ENCODE assay signal across 20 cellular contexts in genomic region chr5:138435943-138436342, GRCh38. TPM values are rescaled to one million over a fixed set of nuclear protein-coding genes. Genes with fewer than 3 reads are reported as not detected.
DNase-seq lines count a peak whose midpoint lies in the region; ATAC-seq and TF ChIP-seq lines count a peak whose summit lies in the region.
"Had no signal": no experiment of that assay in that cellular context is flagged by ENCODE, and none has a peak within 500 bp of the region (broad histone marks: within the 10 kb centered on the region; RNA-seq: fewer than 3 reads in every experiment).

No MANE protein-coding gene starts in this region.

- no peak for TF ChIP-seq CTCF in glutamatergic neuron (IDR thresholded peaks at IDR 0.05; ENCODE audit: partially characterized antibody, unreplicated experiment)
- no peak for TF ChIP-seq CTCF in spleen (IDR thresholded peaks at IDR 0.05 in 8 of 11, conservative IDR thresholded peaks at IDR 0.05 in 3 of 11)

- H3K27me3 Mint-ChIP-seq in activated naive CD4-positive, alpha-beta T cell treated with anti-CD3 and anti-CD28 coated beads, Interleukin-2, amount 50 U/mL, for 24 hours: no peaks in the 10 kb centered on the region
- H3K27me3 Mint-ChIP-seq in activated naive CD4-positive, alpha-beta T cell treated with anti-CD3 and anti-CD28 coated beads, Interleukin-2, amount 10 ng/mL, durations not matched to agents 7 days and 5 days: peaks cover 23% of the 10 kb centered on the region
- H3K27me3 Mint-ChIP-seq in glutamatergic neuron (ENCODE audit: unreplicated experiment): peaks cover 8% of the 10 kb centered on the region
- H3K27me3 Mint-ChIP-seq: CD4-positive, alpha-beta T cell had no signal

- no peak overlapping the region for H3K4me3 ChIP-seq in adipocyte (ENCODE audit: low read length)
- no peak overlapping the region for H3K4me3 ChIP-seq in subcutaneous abdominal adipose tissue (ENCODE audit: low read depth in 1 of 5, low read length in 5 of 5)
- no peak overlapping the region for H3K4me3 ChIP-seq in spleen
- H3K4me3 ChIP-seq: A549, GM23338 had no signal

- H3K4me3 Mint-ChIP-seq in activated naive CD4-positive, alpha-beta T cell treated with anti-CD3 and anti-CD28 coated beads, Interleukin-2, amount 50 U/mL, for 24 hours: no peak overlapping the region
- H3K4me3 Mint-ChIP-seq in activated naive CD4-positive, alpha-beta T cell treated with anti-CD3 and anti-CD28 coated beads, Interleukin-2, amount 10 ng/mL, durations not matched to agents 7 days and 5 days: no peak overlapping the region
- H3K4me3 Mint-ChIP-seq in glutamatergic neuron (ENCODE audit: unreplicated experiment): no peak overlapping the region
- H3K4me3 Mint-ChIP-seq: CD4-positive, alpha-beta T cell; GM23338 had no signal

- no peak for ATAC-seq in GM18907 (IDR thresholded peaks at IDR 0.05; ENCODE audit: unreplicated experiment)
- ATAC-seq: A549, GM23338 had no signal

- 84 to 92% (median 86%) methylated on average over 5 of the region's 5 CpGs for WGBS in spleen, 5 donors

- H3K27me3 ChIP-seq in adipocyte (replicated peaks; ENCODE audit: control insufficient read depth, insufficient read depth, low read length) (no peaks in the 10 kb centered on the region), subcutaneous abdominal adipose tissue (ENCODE audit: control insufficient read depth in 5 of 5, insufficient read depth in 4 of 5, low read length in 5 of 5) (no peaks in the 10 kb centered on the region), spleen (replicated peaks in 1 of 7) (peaks cover 0 to 26% (median 0%) of the 10 kb centered on the region in 7 donors)

- H3K27ac ChIP-seq in subcutaneous abdominal adipose tissue (ENCODE audit: low read depth, low read length): peak overlapping the region; percentile 73
- H3K27ac ChIP-seq in spleen: no peak overlapping the region
- H3K27ac ChIP-seq: 22Rv1, A549, C4-2B, HL-60 had no signal

- H3K9me3 Mint-ChIP-seq in activated naive CD4-positive, alpha-beta T cell treated with anti-CD3 and anti-CD28 coated beads, Interleukin-2, amount 50 U/mL, for 24 hours: no peaks in the 10 kb centered on the region
- no peaks in the 10 kb centered on the region for H3K9me3 Mint-ChIP-seq in activated naive CD4-positive, alpha-beta T cell treated with anti-CD3 and anti-CD28 coated beads, Interleukin-2, amount 10 ng/mL, durations not matched to agents 7 days and 5 days
- H3K9me3 Mint-ChIP-seq in glutamatergic neuron (ENCODE audit: unreplicated experiment): peaks cover 4% of the 10 kb centered on the region
- H3K9me3 Mint-ChIP-seq: CD4-positive, alpha-beta T cell; GM23338 had no signal

- CTCF ChIA-PET in activated naive CD4-positive, alpha-beta T cell treated with anti-CD3 and anti-CD28 coated beads, Interleukin-2, amount 10 ng/mL, durations not matched to agents 7 days and 5 days (lab: Charles Lee): interaction anchor here (2.9 kb wide), 1 partner anchor 12 kb away, joined by 9 read pairs; no protein-coding TSS in a partner anchor

- H3K36me3 Mint-ChIP-seq in activated naive CD4-positive, alpha-beta T cell treated with anti-CD3 and anti-CD28 coated beads, Interleukin-2, amount 50 U/mL, for 24 hours: peaks cover 12% of the 10 kb centered on the region
- peaks cover 31% of the 10 kb centered on the region for H3K36me3 Mint-ChIP-seq in activated naive CD4-positive, alpha-beta T cell treated with anti-CD3 and anti-CD28 coated beads, Interleukin-2, amount 10 ng/mL, durations not matched to agents 7 days and 5 days
- no peaks in the 10 kb centered on the region for H3K36me3 Mint-ChIP-seq in glutamatergic neuron (ENCODE audit: unreplicated experiment)

- H3K9me3 ChIP-seq in adipocyte (ENCODE audit: control insufficient read depth, low read length) (no peaks in the 10 kb centered on the region), subcutaneous abdominal adipose tissue (ENCODE audit: control insufficient read depth in 5 of 5, low read length in 5 of 5) (no peaks in the 10 kb centered on the region), spleen (no peaks in the 10 kb centered on the region)
- H3K9me3 ChIP-seq: A549, Caco-2 had no signal

- peaks cover 23% of the 10 kb centered on the region for H3K4me1 Mint-ChIP-seq in activated naive CD4-positive, alpha-beta T cell treated with anti-CD3 and anti-CD28 coated beads, Interleukin-2, amount 50 U/mL, for 24 hours
- peaks cover 14% of the 10 kb centered on the region for H3K4me1 Mint-ChIP-seq in activated naive CD4-positive, alpha-beta T cell treated with anti-CD3 and anti-CD28 coated beads, Interleukin-2, amount 10 ng/mL, durations not matched to agents 7 days and 5 days
- H3K4me1 Mint-ChIP-seq in glutamatergic neuron (ENCODE audit: low read depth, unreplicated experiment): peaks cover 6% of the 10 kb centered on the region

- H3K4me1 ChIP-seq in adipocyte (ENCODE audit: control insufficient read depth, insufficient read depth, low read length) (peaks cover 29% of the 10 kb centered on the region), subcutaneous abdominal adipose tissue (ENCODE audit: control insufficient read depth in 5 of 5, insufficient read depth in 5 of 5, low read length in 5 of 5) (peaks cover 7 to 51% (median 38%) of the 10 kb centered on the region in 5 donors), spleen (peaks cover 4 to 18% (median 13%) of the 10 kb centered on the region in 6 donors)

- no peak for DNase-seq in activated naive CD4-positive, alpha-beta T cell treated with anti-CD3 and anti-CD28 coated beads, Interleukin-2, amount 10 ng/mL, durations not matched to agents 7 days and 5 days
- DNase-seq in adipocyte (ENCODE audit: low read depth) (peak; percentile 17), glutamatergic neuron (no peak), SW480 (ENCODE audit: low spot score) (no peak), spleen (no peak)
- DNase-seq: AML-193; Caco-2; CD4-positive, alpha-beta T cell; DMS153; DMS79 treated with DMSO at 0.1 percent for 48 hours; GF-D8; HCEC 1CT had no signal

- intact Hi-C loops in spleen (cut with DNase I; ENCODE audit: low total_unique reads): no loop called here

- TF ChIP-seq POLR2A in spleen (IDR thresholded peaks at IDR 0.05): no peak

- H3K36me3 ChIP-seq in adipocyte (ENCODE audit: control insufficient read depth, insufficient read depth, low read length, severe bottlenecking) (peaks cover 45% of the 10 kb centered on the region), subcutaneous abdominal adipose tissue (ENCODE audit: control insufficient read depth in 5 of 5, insufficient read depth in 5 of 5, low read length in 5 of 5) (peaks cover 13 to 53% (median 42%) of the 10 kb centered on the region in 5 donors), spleen (peaks cover 4 to 74% (median 58%) of the 10 kb centered on the region in 6 donors)

- no peak overlapping the region for H3K9ac ChIP-seq in adipocyte (ENCODE audit: low read length)
- H3K9ac ChIP-seq in subcutaneous abdominal adipose tissue (ENCODE audit: low read length in 5 of 5): no peak overlapping the region

- peak overlapping the region; percentile 35 for H3K27ac Mint-ChIP-seq in activated naive CD4-positive, alpha-beta T cell treated with anti-CD3 and anti-CD28 coated beads, Interleukin-2, amount 50 U/mL, for 24 hours
- H3K27ac Mint-ChIP-seq in activated naive CD4-positive, alpha-beta T cell treated with anti-CD3 and anti-CD28 coated beads, Interleukin-2, amount 10 ng/mL, durations not matched to agents 7 days and 5 days: no peak overlapping the region
- peak overlapping the region; percentile 44 for H3K27ac Mint-ChIP-seq in glutamatergic neuron (ENCODE audit: unreplicated experiment)
- H3K27ac Mint-ChIP-seq: CD4-positive, alpha-beta T cell; GM23338 had no signal

RNA-seq across cellular contexts. Expression of gene REEP2, which starts 2.9 kb away (rescaled TPM):
- 232 TPM for total RNA-seq in glutamatergic neuron (ENCODE audit: unreplicated experiment)
- total RNA-seq in spleen: under 1 TPM in 5 of 7 donors, not detected in 2; 0.20 to 0.52 (median 0.41) TPM
- under 1 TPM; 0.52 to 0.98 (median 0.54) TPM for polyA plus RNA-seq in spleen

RNA-seq across cellular contexts. Expression of gene EGR1, which starts 29.3 kb away (rescaled TPM):
- total RNA-seq in glutamatergic neuron (ENCODE audit: unreplicated experiment): 1.3 TPM
- 100 to 1,000 TPM in 2 of 7 donors, 10 to 100 TPM in 2, 1 to 10 TPM in 3; 2.8 to 138 (median 13.5) TPM for total RNA-seq in spleen
- polyA plus RNA-seq in spleen: 10 to 100 TPM in 1 of 3 donors, 1 to 10 TPM in 2; 2.7 to 11.7 (median 5.3) TPM

Comparison
In these comparisons a context has a peak if more than half of its experiments do, and no peak if none do; other contexts are left out.
1. RNA of gene REEP2, which starts 2.9 kb away (total RNA-seq): 232 TPM in glutamatergic neuron (single experiment); 0.20 to 0.52 TPM in spleen; every median in the first group is over 100 times any median in the second.